Comparison of ENCODE assay signal across 15 cellular contexts in genomic region chr5:156892223-156892622, GRCh38. TPM values are rescaled to one million over a fixed set of nuclear protein-coding genes. Genes with fewer than 3 reads are reported as not detected.
DNase-seq lines count a peak whose midpoint lies in the region; ATAC-seq, FAIRE-seq and TF ChIP-seq lines count a peak whose summit lies in the region.
"Had no signal": no experiment of that assay in that cellular context is flagged by ENCODE, and none has a peak within 500 bp of the region (broad histone marks: within the 10 kb centered on the region; RNA-seq: fewer than 3 reads in every experiment).

No MANE protein-coding gene starts in this region.

- no peak overlapping the region for H3K14ac ChIP-seq in H1 (ENCODE audit: insufficient read length)

- FAIRE-seq in H1 (lab: Jason Lieb, UNC) = no peak
- FAIRE-seq: bronchial epithelial cell had no signal

- H3K9me3 ChIP-seq in CD4-positive, CD25-positive, alpha-beta regulatory T cell (ENCODE audit: control insufficient read depth in 2 of 2, low read length in 2 of 2) = no peaks in the 10 kb centered on the region
- no peaks in the 10 kb centered on the region for H3K9me3 ChIP-seq in DOHH2 (ENCODE audit: control insufficient read depth, insufficient read depth, low read length)
- no peaks in the 10 kb centered on the region for H3K9me3 ChIP-seq in OCI-LY3 (ENCODE audit: insufficient read depth, low read length)
- no peaks in the 10 kb centered on the region for H3K9me3 ChIP-seq in H1 (ENCODE audit: insufficient read depth in 2 of 2, low read depth in 1 of 2, low read length in 1 of 2)
- H3K9me3 ChIP-seq in breast epithelium = no peaks in the 10 kb centered on the region
- H3K9me3 ChIP-seq: heart right ventricle, left ventricle myocardium inferior, thoracic aorta had no signal

- H2BK5ac ChIP-seq in H1 (ENCODE audit: low read depth, low read length) = no peak overlapping the region; the same call in 1 of the 2 replicates

- H2BK20ac ChIP-seq in H1 (ENCODE audit: low read length) = no peak overlapping the region

- H2BK12ac ChIP-seq in H1 (ENCODE audit: low read depth, low read length) = peak overlapping the region; percentile 18; the same call in 1 of the 2 replicates

- peak; percentile 49 to 60 for TF ChIP-seq RAD21 in H1 (IDR thresholded peaks at IDR 0.05 in 1 of 2, conservative IDR thresholded peaks at IDR 0.05 in 1 of 2; ENCODE audit: low read depth in 2 of 2, low read length in 2 of 2)

- no peak overlapping the region for H3K4ac ChIP-seq in H1 (replicated peaks; ENCODE audit: insufficient read length, low read depth, low read length)

- peak in 1 of 3 donors; percentile 46 for DNase-seq in CD4-positive, CD25-positive, alpha-beta regulatory T cell
- DNase-seq in H1 (ENCODE audit: low read depth in 1 of 2, low spot score in 2 of 2) (no peak), cerebellar cortex (ENCODE audit: low spot score) (no peak), breast epithelium (ENCODE audit: low spot score in 2 of 2) (no peak)
- DNase-seq: heart right ventricle, left ventricle myocardium inferior, NCI-H2029, OCI-M1 had no signal

- intact Hi-C loops in breast epithelium (cut with DNase I; ENCODE audit: low total_unique reads) = no loop called here

- no peaks in the 10 kb centered on the region for H4K20me1 ChIP-seq in DOHH2 (ENCODE audit: control insufficient read depth, insufficient read depth, low read depth, low read length)
- H4K20me1 ChIP-seq in OCI-LY3 (ENCODE audit: insufficient read depth, low read length) = no peaks in the 10 kb centered on the region
- no peaks in the 10 kb centered on the region for H4K20me1 ChIP-seq in H1 (replicated peaks in 1 of 2; ENCODE audit: control insufficient read depth in 1 of 2, insufficient read depth in 2 of 2, low read length in 2 of 2)

- H4K5ac ChIP-seq in H1 (ENCODE audit: insufficient read length, low read depth, low read length) = no peak overlapping the region

- H3K4me3 ChIP-seq in CD4-positive, CD25-positive, alpha-beta regulatory T cell (ENCODE audit: low read depth, low read length) = no peak overlapping the region
- H3K4me3 ChIP-seq in DOHH2 (ENCODE audit: low read length) = no peak overlapping the region
- H3K4me3 ChIP-seq in OCI-LY3 (ENCODE audit: low read length) = no peak overlapping the region
- H3K4me3 ChIP-seq in H1 (ENCODE audit: extremely low read depth in 1 of 4, insufficient read depth in 2 of 4, low read depth in 3 of 4, low read length in 4 of 4) = no peak overlapping the region
- no peak overlapping the region for H3K4me3 ChIP-seq in breast epithelium
- H3K4me3 ChIP-seq: heart right ventricle, left ventricle myocardium inferior, thoracic aorta had no signal

- no peak overlapping the region for H4K91ac ChIP-seq in H1 (replicated peaks; ENCODE audit: insufficient read length, low read length)

- CTCF ChIA-PET in H1 (lab: Charles Lee; ENCODE audit: partially characterized antibody) = interaction anchor here (0.8 to 1.6 kb wide), 3 partner anchors 12 to 63 kb away, joined by 3 to 5 read pairs (median 3); no protein-coding TSS in a partner anchor

- no peak for TF ChIP-seq POLR2A in H1 (IDR thresholded peaks at IDR 0.05; ENCODE audit: control extremely low read depth in 1 of 2, low read depth in 2 of 2, low read length in 2 of 2)
- no peak for TF ChIP-seq POLR2A in breast epithelium (IDR thresholded peaks at IDR 0.05)

- H2AFZ ChIP-seq in OCI-LY3 (ENCODE audit: low read depth, low read length) (no peak overlapping the region), H1 (ENCODE audit: low read length) (0 out of 2 replicates have a peak overlapping the region, but pooled peaks have one; percentile 63)

- H2BK120ac ChIP-seq in H1 (replicated peaks; ENCODE audit: low read depth, low read length) = no peak overlapping the region

- no peaks in the 10 kb centered on the region for H3K23me2 ChIP-seq in H1 (ENCODE audit: low read depth, low read length)

- no peaks in the 10 kb centered on the region for H3K36me3 ChIP-seq in CD4-positive, CD25-positive, alpha-beta regulatory T cell (ENCODE audit: control insufficient read depth, insufficient read depth, low read length)
- peaks cover 7% of the 10 kb centered on the region; the same call in 1 of the 2 replicates for H3K36me3 ChIP-seq in DOHH2 (ENCODE audit: control insufficient read depth, low read length)
- no peaks in the 10 kb centered on the region for H3K36me3 ChIP-seq in OCI-LY3 (replicated peaks; ENCODE audit: low read depth, low read length)
- no peaks in the 10 kb centered on the region for H3K36me3 ChIP-seq in H1 (ENCODE audit: control insufficient read depth in 2 of 4, insufficient read depth in 4 of 4, low read length in 3 of 4)
- H3K36me3 ChIP-seq in breast epithelium = no peaks in the 10 kb centered on the region
- H3K36me3 ChIP-seq: heart right ventricle, left ventricle myocardium inferior, thoracic aorta had no signal

- H3K4me1 ChIP-seq in CD4-positive, CD25-positive, alpha-beta regulatory T cell (ENCODE audit: control insufficient read depth, insufficient read depth, low read length, poor library complexity, severe bottlenecking) = peaks cover 11% of the 10 kb centered on the region
- H3K4me1 ChIP-seq in DOHH2 (ENCODE audit: control insufficient read depth, low read length) (peaks cover 72% of the 10 kb centered on the region), OCI-LY3 (ENCODE audit: low read length) (peaks cover 23% of the 10 kb centered on the region), H1 (replicated peaks in 1 of 4; ENCODE audit: control insufficient read depth in 3 of 4, insufficient read depth in 4 of 4, low read length in 3 of 4) (no peaks in the 10 kb centered on the region), breast epithelium (no peaks in the 10 kb centered on the region)
- H3K4me1 ChIP-seq: heart right ventricle, left ventricle myocardium inferior had no signal

- WGBS in H1 (ENCODE audit: extremely low coverage in 1 of 2, insufficient coverage in 1 of 2, insufficient read length in 1 of 2, insufficient replicate concordance in 2 of 2, low coverage in 1 of 2, low lambda C conversion rate in 2 of 2, missing lambda C conversion rate in 1 of 2), 2 experiments = 82% methylated on average over 1 of the region's 1 CpG; no CpG with 5 or more reads in 1 of the 2 experiments

- peaks cover 0 to 3% (median 0%) of the 10 kb centered on the region in 7 donors for H3K9me3 Mint-ChIP-seq in CD4-positive, CD25-positive, alpha-beta regulatory T cell

- peak overlapping the region; percentile 71 to 80 (median 77) for H3K27ac Mint-ChIP-seq in CD4-positive, CD25-positive, alpha-beta regulatory T cell

- peak; percentile 41 for TF ChIP-seq CTCF in DOHH2 (IDR thresholded peaks at IDR 0.05; ENCODE audit: low read depth, low read length, poor library complexity, severe bottlenecking)
- TF ChIP-seq CTCF in OCI-LY3 (IDR thresholded peaks at IDR 0.05; ENCODE audit: low read depth, low read length) = peak; percentile 28
- peak in 2 of 3 experiments; percentile 15 to 44; a peak in 2 of 4 replicates for TF ChIP-seq CTCF in H1 (IDR thresholded peaks at IDR 0.05; ENCODE audit: control extremely low read depth in 1 of 3, insufficient read depth in 1 of 3, low read depth in 1 of 3, low read length in 3 of 3)
- no peak for TF ChIP-seq CTCF in breast epithelium (IDR thresholded peaks at IDR 0.05)

- H3K36me3 Mint-ChIP-seq in CD4-positive, CD25-positive, alpha-beta regulatory T cell = peaks cover 4% of the 10 kb centered on the region

- no peaks in the 10 kb centered on the region for H3K9me2 ChIP-seq in DOHH2 (replicated peaks; ENCODE audit: control insufficient read depth, low read length)

- peaks cover 11 to 35% (median 27%) of the 10 kb centered on the region in 4 donors for H3K4me1 Mint-ChIP-seq in CD4-positive, CD25-positive, alpha-beta regulatory T cell

- H3K4me3 Mint-ChIP-seq in CD4-positive, CD25-positive, alpha-beta regulatory T cell = no peak overlapping the region
- H3K4me3 Mint-ChIP-seq: neural crest cell had no signal

- H3K79me2 ChIP-seq in DOHH2 (ENCODE audit: control insufficient read depth, low read length) (no peaks in the 10 kb centered on the region), OCI-LY3 (ENCODE audit: low read length) (no peaks in the 10 kb centered on the region), H1 (ENCODE audit: control insufficient read depth in 1 of 2, insufficient read depth in 2 of 2, low read length in 2 of 2) (no peaks in the 10 kb centered on the region)

- no peaks in the 10 kb centered on the region for H3F3A ChIP-seq in DOHH2 (ENCODE audit: control insufficient read depth, insufficient read depth)

- H2AK5ac ChIP-seq in H1 (ENCODE audit: low read depth, low read length) = no peak overlapping the region

- H3K27ac ChIP-seq in CD4-positive, CD25-positive, alpha-beta regulatory T cell (ENCODE audit: insufficient read depth, low read length, poor library complexity, severe bottlenecking) = no peak overlapping the region
- peak overlapping the region; percentile 72 for H3K27ac ChIP-seq in DOHH2 (ENCODE audit: low read depth, low read length)
- no peak overlapping the region for H3K27ac ChIP-seq in OCI-LY3 (ENCODE audit: low read length)
- H3K27ac ChIP-seq in H1 (ENCODE audit: low read depth, low read length) = no peak overlapping the region
- H3K27ac ChIP-seq in breast epithelium = no peak overlapping the region
- H3K27ac ChIP-seq: heart right ventricle, left ventricle myocardium inferior, thoracic aorta had no signal

- no peaks in the 10 kb centered on the region for H3K79me1 ChIP-seq in H1 (ENCODE audit: low read depth, low read length)

- POLR2A ChIA-PET in H1 (lab: Charles Lee; ENCODE audit: partially characterized antibody) = interaction anchor here (0.6 kb wide), 1 partner anchor 22 kb away, joined by 3 read pairs; no protein-coding TSS in a partner anchor

- no peak overlapping the region for H3K18ac ChIP-seq in H1 (ENCODE audit: extremely low read depth, low read length)

- peaks cover 4% of the 10 kb centered on the region for H3K27me3 Mint-ChIP-seq in CD4-positive, CD25-positive, alpha-beta regulatory T cell

- peak overlapping the region; percentile 23; the same call in 1 of the 2 replicates for H3K4me2 ChIP-seq in DOHH2 (ENCODE audit: low read length)
- H3K4me2 ChIP-seq in OCI-LY3 (ENCODE audit: low read length) = no peak overlapping the region
- no peak overlapping the region for H3K4me2 ChIP-seq in H1 (ENCODE audit: insufficient read depth in 1 of 2, low read depth in 2 of 2, low read length in 2 of 2)

- H4K8ac ChIP-seq in H1 (ENCODE audit: extremely low read depth, insufficient read depth, low read length) = no peak overlapping the region

- no peak for ATAC-seq in CD4-positive, CD25-positive, alpha-beta regulatory T cell (ENCODE audit: low read depth in 2 of 2)
- no peak for ATAC-seq in GM19467 (IDR thresholded peaks at IDR 0.05; ENCODE audit: unreplicated experiment)

- H3K27me3 ChIP-seq in CD4-positive, CD25-positive, alpha-beta regulatory T cell (ENCODE audit: control insufficient read depth, insufficient read depth, low read length) = no peaks in the 10 kb centered on the region
- no peaks in the 10 kb centered on the region for H3K27me3 ChIP-seq in DOHH2 (ENCODE audit: control insufficient read depth, low read length)
- H3K27me3 ChIP-seq in OCI-LY3 (ENCODE audit: low read depth, low read length) = no peaks in the 10 kb centered on the region
- no peaks in the 10 kb centered on the region for H3K27me3 ChIP-seq in H1 (replicated peaks in 1 of 4; ENCODE audit: control insufficient read depth in 3 of 4, extremely low read depth in 1 of 4, insufficient read depth in 3 of 4, low read length in 3 of 4)
- no peaks in the 10 kb centered on the region for H3K27me3 ChIP-seq in breast epithelium

- H3K56ac ChIP-seq in H1 (replicated peaks; ENCODE audit: insufficient read length, low read depth, low read length) = no peak overlapping the region

- no peak overlapping the region for H2BK15ac ChIP-seq in H1 (ENCODE audit: low read length)

- H3K9ac ChIP-seq in OCI-LY3 (ENCODE audit: low read length) (no peak overlapping the region), H1 (replicated peaks in 1 of 4; ENCODE audit: extremely low read depth in 1 of 4, low read depth in 3 of 4, low read length in 3 of 4) (no peak overlapping the region)

- no peak for TF ChIP-seq EP300 in H1 (IDR thresholded peaks at IDR 0.05; ENCODE audit: borderline replicate concordance in 1 of 2, low read depth in 2 of 2, low read length in 2 of 2)

- no peak overlapping the region for H3K23ac ChIP-seq in H1 (ENCODE audit: insufficient read length)

RNA-seq across cellular contexts. Expression of gene PPP1R2B, which starts 42.1 kb away (rescaled TPM):
- 1.0 TPM for total RNA-seq in CD4-positive, CD25-positive, alpha-beta regulatory T cell
- under 1 TPM; 0.10 to 0.30 (median 0.17) TPM for polyA plus RNA-seq in CD4-positive, CD25-positive, alpha-beta regulatory T cell
- not detected in 2 replicates for total RNA-seq in H1 (2021; fragmentation: NEBNext Ultra II Directional; extraction: Animal tissue kit (Norgen Biotek cat#: 25700))
- polyA plus RNA-seq in H1 (2011; rRNA removed) = not detected in 2 replicates
- polyA plus RNA-seq in H1 (2011; cell fraction: cytosol; rRNA removed) = not detected
- polyA plus RNA-seq in H1 (2011; cell fraction: nucleus; rRNA removed) = not detected
- polyA plus RNA-seq in H1 (2012, experiment 1 of 2) = not detected in 4 replicates
- not detected for polyA plus RNA-seq in H1 (2012, experiment 2 of 2)
- polyA plus RNA-seq in H1 (2013, experiment 1 of 2) = 0.02 TPM
- not detected for polyA plus RNA-seq in H1 (2013, experiment 2 of 2)
- not detected in 2 replicates for polyA minus RNA-seq in H1 (2011; rRNA and poly(A)+ RNA removed)
- polyA minus RNA-seq in H1 (2011; cell fraction: cytosol; rRNA and poly(A)+ RNA removed) = not detected
- polyA minus RNA-seq in H1 (2011; cell fraction: nucleus; rRNA and poly(A)+ RNA removed) = not detected
- total RNA-seq in breast epithelium = not detected
- total RNA-seq: bronchial epithelial cell, left ventricle myocardium inferior, neural crest cell, skeletal muscle tissue, thoracic aorta had no signal

Comparison
In these comparisons a context has a peak if more than half of its experiments do, and no peak if none do; other contexts are left out.
1. CTCF ChIP-seq: peak in DOHH2 (single experiment), OCI-LY3 (single experiment) and H1 (2 of 3); none in breast epithelium (0 of 3).